Comparison of ENCODE assay signal across 1 cellular context in the genomic region with DNA sequence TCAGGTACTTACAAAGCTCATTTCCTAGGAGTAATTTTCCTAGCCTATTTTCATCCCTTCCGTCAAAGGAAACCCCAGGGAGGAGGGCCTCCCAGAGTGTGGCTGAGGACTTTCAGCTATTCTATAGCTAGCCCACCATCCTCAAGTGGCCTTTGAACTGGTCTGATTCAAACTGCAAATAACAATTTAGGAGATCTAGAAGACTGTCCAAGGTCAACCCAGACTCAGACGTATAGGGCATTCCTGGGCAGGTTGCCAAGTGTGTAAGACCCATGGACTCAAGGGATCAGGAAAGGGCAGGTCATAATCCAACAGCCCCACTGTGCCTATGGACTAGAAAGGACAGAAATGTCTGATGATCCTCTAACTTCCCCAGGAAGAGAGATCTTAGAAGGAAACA.
TF ChIP-seq lines count a peak whose summit lies in the region.

No MANE protein-coding gene starts in this region.

TF ChIP-seq in HepG2, 621 proteins besides CTCF, POLR2A, EP300 and RAD21 (continued from another document and continues in another):
- TF ChIP-seq, protein P1, sequence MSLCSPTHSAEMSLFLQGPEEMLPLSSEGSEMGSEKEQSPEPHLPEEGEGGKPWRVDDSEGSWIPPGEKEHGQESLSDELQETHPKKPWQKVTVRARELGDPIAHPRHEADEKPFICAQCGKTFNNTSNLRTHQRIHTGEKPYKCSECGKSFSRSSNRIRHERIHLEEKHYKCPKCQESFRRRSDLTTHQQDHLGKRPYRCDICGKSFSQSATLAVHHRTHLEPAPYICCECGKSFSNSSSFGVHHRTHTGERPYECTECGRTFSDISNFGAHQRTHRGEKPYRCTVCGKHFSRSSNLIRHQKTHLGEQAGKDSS (CRISPR knock-in tag; IDR thresholded peaks at IDR 0.05; ENCODE audit: borderline replicate concordance, low read depth): no peak
- TF ChIP-seq ZNF234 (CRISPR knock-in tag; conservative IDR thresholded peaks at IDR 0.05): no peak
- no peak for TF ChIP-seq MIER3 (CRISPR knock-in tag; IDR thresholded peaks at IDR 0.05; ENCODE audit: borderline replicate concordance)
- no peak for TF ChIP-seq SP4 (CRISPR knock-in tag; IDR thresholded peaks at IDR 0.05)
- peak; percentile 39; the same call in 1 of the 2 replicates for TF ChIP-seq ZMYM4 (CRISPR knock-in tag; IDR thresholded peaks at IDR 0.05)
- no peak for TF ChIP-seq TOE1 (CRISPR knock-in tag; IDR thresholded peaks at IDR 0.05)
- TF ChIP-seq, protein P2, sequence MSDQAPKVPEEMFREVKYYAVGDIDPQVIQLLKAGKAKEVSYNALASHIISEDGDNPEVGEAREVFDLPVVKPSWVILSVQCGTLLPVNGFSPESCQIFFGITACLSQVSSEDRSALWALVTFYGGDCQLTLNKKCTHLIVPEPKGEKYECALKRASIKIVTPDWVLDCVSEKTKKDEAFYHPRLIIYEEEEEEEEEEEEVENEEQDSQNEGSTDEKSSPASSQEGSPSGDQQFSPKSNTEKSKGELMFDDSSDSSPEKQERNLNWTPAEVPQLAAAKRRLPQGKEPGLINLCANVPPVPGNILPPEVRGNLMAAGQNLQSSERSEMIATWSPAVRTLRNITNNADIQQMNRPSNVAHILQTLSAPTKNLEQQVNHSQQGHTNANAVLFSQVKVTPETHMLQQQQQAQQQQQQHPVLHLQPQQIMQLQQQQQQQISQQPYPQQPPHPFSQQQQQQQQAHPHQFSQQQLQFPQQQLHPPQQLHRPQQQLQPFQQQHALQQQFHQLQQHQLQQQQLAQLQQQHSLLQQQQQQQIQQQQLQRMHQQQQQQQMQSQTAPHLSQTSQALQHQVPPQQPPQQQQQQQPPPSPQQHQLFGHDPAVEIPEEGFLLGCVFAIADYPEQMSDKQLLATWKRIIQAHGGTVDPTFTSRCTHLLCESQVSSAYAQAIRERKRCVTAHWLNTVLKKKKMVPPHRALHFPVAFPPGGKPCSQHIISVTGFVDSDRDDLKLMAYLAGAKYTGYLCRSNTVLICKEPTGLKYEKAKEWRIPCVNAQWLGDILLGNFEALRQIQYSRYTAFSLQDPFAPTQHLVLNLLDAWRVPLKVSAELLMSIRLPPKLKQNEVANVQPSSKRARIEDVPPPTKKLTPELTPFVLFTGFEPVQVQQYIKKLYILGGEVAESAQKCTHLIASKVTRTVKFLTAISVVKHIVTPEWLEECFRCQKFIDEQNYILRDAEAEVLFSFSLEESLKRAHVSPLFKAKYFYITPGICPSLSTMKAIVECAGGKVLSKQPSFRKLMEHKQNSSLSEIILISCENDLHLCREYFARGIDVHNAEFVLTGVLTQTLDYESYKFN (CRISPR knock-in tag; conservative IDR thresholded peaks at IDR 0.05): peak; percentile 77
- no peak for TF ChIP-seq ZNF547 (CRISPR knock-in tag; IDR thresholded peaks at IDR 0.05)
- no peak for TF ChIP-seq XRCC5 (optimal IDR thresholded peaks at IDR 0.05; ENCODE audit: low read length)
- TF ChIP-seq ZNF850 (CRISPR knock-in tag; conservative IDR thresholded peaks at IDR 0.05): no peak
- peak; percentile 58 for TF ChIP-seq TEAD3 (CRISPR knock-in tag; optimal IDR thresholded peaks at IDR 0.05; ENCODE audit: borderline replicate concordance)
- no peak for TF ChIP-seq MAFF (IDR thresholded peaks at IDR 0.05; ENCODE audit: low read depth, low read length)
- TF ChIP-seq MED1 (CRISPR knock-in tag; IDR thresholded peaks at IDR 0.05): 0 out of 2 replicates have a peak, but pooled peaks have one; percentile 41
- TF ChIP-seq ZNF749 (CRISPR knock-in tag; IDR thresholded peaks at IDR 0.05; ENCODE audit: borderline replicate concordance): no peak
- TF ChIP-seq, protein P3, sequence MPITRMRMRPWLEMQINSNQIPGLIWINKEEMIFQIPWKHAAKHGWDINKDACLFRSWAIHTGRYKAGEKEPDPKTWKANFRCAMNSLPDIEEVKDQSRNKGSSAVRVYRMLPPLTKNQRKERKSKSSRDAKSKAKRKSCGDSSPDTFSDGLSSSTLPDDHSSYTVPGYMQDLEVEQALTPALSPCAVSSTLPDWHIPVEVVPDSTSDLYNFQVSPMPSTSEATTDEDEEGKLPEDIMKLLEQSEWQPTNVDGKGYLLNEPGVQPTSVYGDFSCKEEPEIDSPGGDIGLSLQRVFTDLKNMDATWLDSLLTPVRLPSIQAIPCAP (CRISPR knock-in tag; IDR thresholded peaks at IDR 0.05; ENCODE audit: low read depth): no peak
- peak; percentile 99 for TF ChIP-seq ZBTB20 (CRISPR knock-in tag; IDR thresholded peaks at IDR 0.05; ENCODE audit: borderline replicate concordance, low read depth)
- no peak for TF ChIP-seq PCBP2 (optimal IDR thresholded peaks at IDR 0.05; ENCODE audit: low read depth, low read length, poor library complexity, severe bottlenecking)
- TF ChIP-seq SATB2 (CRISPR knock-in tag; IDR thresholded peaks at IDR 0.05): no peak
- peak; percentile 35; the same call in 1 of the 2 replicates for TF ChIP-seq HMG20A (CRISPR knock-in tag; IDR thresholded peaks at IDR 0.05; ENCODE audit: borderline replicate concordance)
- TF ChIP-seq TMF1 (CRISPR knock-in tag; IDR thresholded peaks at IDR 0.05; ENCODE audit: low read depth): no peak
- TF ChIP-seq, protein P4, sequence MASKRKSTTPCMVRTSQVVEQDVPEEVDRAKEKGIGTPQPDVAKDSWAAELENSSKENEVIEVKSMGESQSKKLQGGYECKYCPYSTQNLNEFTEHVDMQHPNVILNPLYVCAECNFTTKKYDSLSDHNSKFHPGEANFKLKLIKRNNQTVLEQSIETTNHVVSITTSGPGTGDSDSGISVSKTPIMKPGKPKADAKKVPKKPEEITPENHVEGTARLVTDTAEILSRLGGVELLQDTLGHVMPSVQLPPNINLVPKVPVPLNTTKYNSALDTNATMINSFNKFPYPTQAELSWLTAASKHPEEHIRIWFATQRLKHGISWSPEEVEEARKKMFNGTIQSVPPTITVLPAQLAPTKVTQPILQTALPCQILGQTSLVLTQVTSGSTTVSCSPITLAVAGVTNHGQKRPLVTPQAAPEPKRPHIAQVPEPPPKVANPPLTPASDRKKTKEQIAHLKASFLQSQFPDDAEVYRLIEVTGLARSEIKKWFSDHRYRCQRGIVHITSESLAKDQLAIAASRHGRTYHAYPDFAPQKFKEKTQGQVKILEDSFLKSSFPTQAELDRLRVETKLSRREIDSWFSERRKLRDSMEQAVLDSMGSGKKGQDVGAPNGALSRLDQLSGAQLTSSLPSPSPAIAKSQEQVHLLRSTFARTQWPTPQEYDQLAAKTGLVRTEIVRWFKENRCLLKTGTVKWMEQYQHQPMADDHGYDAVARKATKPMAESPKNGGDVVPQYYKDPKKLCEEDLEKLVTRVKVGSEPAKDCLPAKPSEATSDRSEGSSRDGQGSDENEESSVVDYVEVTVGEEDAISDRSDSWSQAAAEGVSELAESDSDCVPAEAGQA (IDR thresholded peaks at IDR 0.05; ENCODE audit: low read depth): no peak
- TF ChIP-seq, protein P4 (CRISPR knock-in tag; IDR thresholded peaks at IDR 0.05; ENCODE audit: borderline replicate concordance): no peak
- no peak for TF ChIP-seq MTA1 (CRISPR knock-in tag; IDR thresholded peaks at IDR 0.05; ENCODE audit: borderline replicate concordance)
- TF ChIP-seq, protein P5, sequence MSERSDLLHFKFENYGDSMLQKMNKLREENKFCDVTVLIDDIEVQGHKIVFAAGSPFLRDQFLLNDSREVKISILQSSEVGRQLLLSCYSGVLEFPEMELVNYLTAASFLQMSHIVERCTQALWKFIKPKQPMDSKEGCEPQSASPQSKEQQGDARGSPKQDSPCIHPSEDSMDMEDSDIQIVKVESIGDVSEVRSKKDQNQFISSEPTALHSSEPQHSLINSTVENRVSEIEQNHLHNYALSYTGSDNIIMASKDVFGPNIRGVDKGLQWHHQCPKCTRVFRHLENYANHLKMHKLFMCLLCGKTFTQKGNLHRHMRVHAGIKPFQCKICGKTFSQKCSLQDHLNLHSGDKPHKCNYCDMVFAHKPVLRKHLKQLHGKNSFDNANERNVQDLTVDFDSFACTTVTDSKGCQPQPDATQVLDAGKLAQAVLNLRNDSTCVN (CRISPR knock-in tag; IDR thresholded peaks at IDR 0.05; ENCODE audit: borderline replicate concordance): peak; percentile 91
- TF ChIP-seq ISL2 (CRISPR knock-in tag; IDR thresholded peaks at IDR 0.05): peak; percentile 53; the same call in 1 of the 2 replicates
- TF ChIP-seq, protein P6, sequence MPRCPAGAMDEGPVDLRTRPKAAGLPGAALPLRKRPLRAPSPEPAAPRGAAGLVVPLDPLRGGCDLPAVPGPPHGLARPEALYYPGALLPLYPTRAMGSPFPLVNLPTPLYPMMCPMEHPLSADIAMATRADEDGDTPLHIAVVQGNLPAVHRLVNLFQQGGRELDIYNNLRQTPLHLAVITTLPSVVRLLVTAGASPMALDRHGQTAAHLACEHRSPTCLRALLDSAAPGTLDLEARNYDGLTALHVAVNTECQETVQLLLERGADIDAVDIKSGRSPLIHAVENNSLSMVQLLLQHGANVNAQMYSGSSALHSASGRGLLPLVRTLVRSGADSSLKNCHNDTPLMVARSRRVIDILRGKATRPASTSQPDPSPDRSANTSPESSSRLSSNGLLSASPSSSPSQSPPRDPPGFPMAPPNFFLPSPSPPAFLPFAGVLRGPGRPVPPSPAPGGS (CRISPR knock-in tag; IDR thresholded peaks at IDR 0.05): no peak
- no peak for TF ChIP-seq KDM2A (CRISPR knock-in tag; IDR thresholded peaks at IDR 0.05; ENCODE audit: borderline replicate concordance, low read depth)
- TF ChIP-seq, protein P7, sequence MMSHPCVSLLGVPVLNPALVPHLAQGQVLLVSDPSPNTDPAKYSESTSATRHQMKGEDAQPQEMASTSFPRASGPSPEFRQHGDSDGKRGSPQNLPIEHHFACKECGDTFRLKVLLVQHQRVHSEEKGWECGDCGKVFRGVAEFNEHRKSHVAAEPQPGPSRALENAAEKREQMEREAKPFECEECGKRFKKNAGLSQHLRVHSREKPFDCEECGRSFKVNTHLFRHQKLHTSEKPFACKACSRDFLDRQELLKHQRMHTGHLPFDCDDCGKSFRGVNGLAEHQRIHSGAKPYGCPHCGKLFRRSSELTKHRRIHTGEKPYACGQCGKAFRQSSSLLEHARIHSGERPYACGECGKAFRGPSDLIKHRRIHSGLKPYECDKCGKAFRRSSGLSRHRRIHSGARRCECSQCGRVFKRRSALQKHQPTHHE (CRISPR knock-in tag; IDR thresholded peaks at IDR 0.05; ENCODE audit: borderline replicate concordance): no peak
- TF ChIP-seq ZNF703 (CRISPR knock-in tag; IDR thresholded peaks at IDR 0.05; ENCODE audit: borderline replicate concordance): no peak
- TF ChIP-seq, protein P8, sequence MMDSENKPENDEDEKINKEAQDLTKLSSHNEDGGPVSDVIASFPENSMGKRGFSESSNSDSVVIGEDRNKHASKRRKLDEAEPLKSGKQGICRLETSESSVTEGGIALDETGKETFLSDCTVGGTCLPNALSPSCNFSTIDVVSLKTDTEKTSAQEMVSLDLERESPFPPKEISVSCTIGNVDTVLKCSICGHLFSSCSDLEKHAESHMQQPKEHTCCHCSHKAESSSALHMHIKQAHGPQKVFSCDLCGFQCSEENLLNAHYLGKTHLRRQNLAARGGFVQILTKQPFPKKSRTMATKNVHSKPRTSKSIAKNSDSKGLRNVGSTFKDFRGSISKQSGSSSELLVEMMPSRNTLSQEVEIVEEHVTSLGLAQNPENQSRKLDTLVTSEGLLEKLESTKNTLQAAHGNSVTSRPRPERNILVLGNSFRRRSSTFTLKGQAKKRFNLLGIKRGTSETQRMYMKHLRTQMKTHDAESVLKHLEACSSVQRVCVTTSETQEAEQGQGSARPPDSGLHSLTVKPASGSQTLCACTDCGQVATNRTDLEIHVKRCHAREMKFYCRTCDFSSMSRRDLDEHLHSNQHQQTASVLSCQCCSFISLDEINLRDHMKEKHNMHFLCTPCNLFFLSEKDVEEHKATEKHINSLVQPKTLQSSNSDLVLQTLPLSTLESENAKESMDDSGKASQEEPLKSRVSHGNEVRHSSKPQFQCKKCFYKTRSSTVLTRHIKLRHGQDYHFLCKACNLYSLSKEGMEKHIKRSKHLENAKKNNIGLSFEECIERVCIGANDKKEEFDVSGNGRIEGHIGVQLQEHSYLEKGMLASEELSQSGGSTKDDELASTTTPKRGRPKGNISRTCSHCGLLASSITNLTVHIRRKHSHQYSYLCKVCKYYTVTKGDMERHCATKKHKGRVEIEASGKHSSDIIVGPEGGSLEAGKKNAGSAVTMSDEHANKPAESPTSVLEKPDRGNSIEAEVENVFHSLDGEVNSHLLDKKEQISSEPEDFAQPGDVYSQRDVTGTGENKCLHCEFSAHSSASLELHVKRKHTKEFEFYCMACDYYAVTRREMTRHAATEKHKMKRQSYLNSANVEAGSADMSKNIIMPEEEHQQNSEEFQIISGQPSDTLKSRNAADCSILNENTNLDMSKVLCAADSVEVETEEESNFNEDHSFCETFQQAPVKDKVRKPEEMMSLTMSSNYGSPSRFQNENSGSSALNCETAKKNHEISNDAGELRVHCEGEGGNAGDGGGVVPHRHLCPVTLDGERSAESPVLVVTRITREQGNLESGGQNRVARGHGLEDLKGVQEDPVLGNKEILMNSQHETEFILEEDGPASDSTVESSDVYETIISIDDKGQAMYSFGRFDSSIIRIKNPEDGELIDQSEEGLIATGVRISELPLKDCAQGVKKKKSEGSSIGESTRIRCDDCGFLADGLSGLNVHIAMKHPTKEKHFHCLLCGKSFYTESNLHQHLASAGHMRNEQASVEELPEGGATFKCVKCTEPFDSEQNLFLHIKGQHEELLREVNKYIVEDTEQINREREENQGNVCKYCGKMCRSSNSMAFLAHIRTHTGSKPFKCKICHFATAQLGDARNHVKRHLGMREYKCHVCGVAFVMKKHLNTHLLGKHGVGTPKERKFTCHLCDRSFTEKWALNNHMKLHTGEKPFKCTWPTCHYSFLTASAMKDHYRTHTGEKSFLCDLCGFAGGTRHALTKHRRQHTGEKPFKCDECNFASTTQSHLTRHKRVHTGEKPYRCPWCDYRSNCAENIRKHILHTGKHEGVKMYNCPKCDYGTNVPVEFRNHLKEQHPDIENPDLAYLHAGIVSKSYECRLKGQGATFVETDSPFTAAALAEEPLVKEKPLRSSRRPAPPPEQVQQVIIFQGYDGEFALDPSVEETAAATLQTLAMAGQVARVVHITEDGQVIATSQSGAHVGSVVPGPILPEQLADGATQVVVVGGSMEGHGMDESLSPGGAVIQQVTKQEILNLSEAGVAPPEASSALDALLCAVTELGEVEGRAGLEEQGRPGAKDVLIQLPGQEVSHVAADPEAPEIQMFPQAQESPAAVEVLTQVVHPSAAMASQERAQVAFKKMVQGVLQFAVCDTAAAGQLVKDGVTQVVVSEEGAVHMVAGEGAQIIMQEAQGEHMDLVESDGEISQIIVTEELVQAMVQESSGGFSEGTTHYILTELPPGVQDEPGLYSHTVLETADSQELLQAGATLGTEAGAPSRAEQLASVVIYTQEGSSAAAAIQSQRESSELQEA (CRISPR knock-in tag; IDR thresholded peaks at IDR 0.05; ENCODE audit: not compliant biosample characterization): no peak
